In the genomic region with DNA sequence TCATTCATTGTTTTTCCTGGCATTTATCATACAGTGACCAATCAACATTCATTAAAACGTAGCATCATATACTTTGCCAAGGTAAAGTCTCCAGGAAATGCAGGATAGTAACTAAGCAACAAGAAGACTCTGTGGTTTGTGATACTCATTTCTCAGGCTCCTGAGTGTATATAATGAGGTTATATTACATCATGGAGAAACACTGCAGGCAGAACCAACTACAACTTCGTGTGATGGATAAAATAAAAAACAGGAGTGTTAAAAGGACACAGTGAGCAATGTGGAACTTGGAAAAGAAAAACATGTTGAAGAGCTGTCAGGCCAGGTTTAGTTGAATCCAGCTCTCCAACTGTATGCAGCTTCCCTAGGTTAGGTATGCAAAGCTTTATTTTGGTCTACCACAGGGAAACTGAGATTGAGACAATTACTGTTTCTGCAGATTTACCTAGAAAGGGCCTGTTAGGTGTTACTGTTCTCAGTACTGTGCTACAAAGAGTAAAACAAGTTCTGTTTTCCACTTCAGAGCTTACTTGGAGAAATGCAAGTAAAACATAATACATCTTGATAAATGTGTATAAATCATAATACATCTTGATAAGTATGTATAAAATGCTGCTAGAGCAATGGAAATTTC, we compare ENCODE assay signal across 12 cellular contexts. TPM values are rescaled to one million over a fixed set of nuclear protein-coding genes. Genes with fewer than 3 reads are reported as not detected.
DNase-seq lines count a peak whose midpoint lies in the region; ATAC-seq and TF ChIP-seq lines count a peak whose summit lies in the region.
"Had no signal": no experiment of that assay in that cellular context is flagged by ENCODE, and none has a peak within 500 bp of the region (broad histone marks: within the 10 kb centered on the region; RNA-seq: fewer than 3 reads in every experiment).

No MANE protein-coding gene starts in this region.

- H3K9me3 Mint-ChIP-seq in T-helper 2 cell treated with Interferon-gamma antibody and Interleukin-4, amounts not matched to agents 5 μg/mL and 100 μg/mL, for 36 hours = no peaks in the 10 kb centered on the region
- H3K9me3 Mint-ChIP-seq in endothelial cell (ENCODE audit: unreplicated experiment) = no peaks in the 10 kb centered on the region

- peak overlapping the region; percentile 72 for H3K27ac Mint-ChIP-seq in T-helper 2 cell treated with Interferon-gamma antibody and Interleukin-4, amounts not matched to agents 5 μg/mL and 100 μg/mL, for 36 hours
- no peak overlapping the region for H3K27ac Mint-ChIP-seq in endothelial cell (ENCODE audit: unreplicated experiment)

- H3K36me3 Mint-ChIP-seq in T-helper 2 cell treated with Interferon-gamma antibody and Interleukin-4, amounts not matched to agents 5 μg/mL and 100 μg/mL, for 36 hours (ENCODE audit: low read depth) = peaks cover 13% of the 10 kb centered on the region
- peaks cover 7% of the 10 kb centered on the region for H3K36me3 Mint-ChIP-seq in endothelial cell (ENCODE audit: low read depth, unreplicated experiment)

- intact Hi-C loops in posterior vena cava (cut with DNase I) = no loop called here

- ATAC-seq in GM21390 (IDR thresholded peaks at IDR 0.05; ENCODE audit: unreplicated experiment) = peak; percentile 67
- ATAC-seq in foreskin keratinocyte = peak; percentile 67
- no peak for ATAC-seq in HG03039 (IDR thresholded peaks at IDR 0.05; ENCODE audit: unreplicated experiment)
- ATAC-seq: right cardiac atrium had no signal

- TF ChIP-seq CTCF in foreskin keratinocyte (conservative IDR thresholded peaks at IDR 0.05) (no peak), endothelial cell (IDR thresholded peaks at IDR 0.05; ENCODE audit: unreplicated experiment) (no peak)

- in situ Hi-C loops in Caki2 (cut with HindIII; ENCODE audit: low pct_unique_long_range_greater_than_20kb, low sequenced_read_pairs) = no loop called here

- no peaks in the 10 kb centered on the region for H3K27me3 Mint-ChIP-seq in T-helper 2 cell treated with Interferon-gamma antibody and Interleukin-4, amounts not matched to agents 5 μg/mL and 100 μg/mL, for 36 hours (ENCODE audit: low read depth)
- H3K27me3 Mint-ChIP-seq in endothelial cell (ENCODE audit: unreplicated experiment) = peaks cover 1% of the 10 kb centered on the region

- H3K27ac ChIP-seq in foreskin keratinocyte = no peak overlapping the region

- H3K4me1 Mint-ChIP-seq in T-helper 2 cell treated with Interferon-gamma antibody and Interleukin-4, amounts not matched to agents 5 μg/mL and 100 μg/mL, for 36 hours (ENCODE audit: low read depth) = peaks cover 21% of the 10 kb centered on the region
- H3K4me1 Mint-ChIP-seq in endothelial cell (ENCODE audit: unreplicated experiment) = peaks cover 14% of the 10 kb centered on the region

- peak; percentile 49 for DNase-seq in Caki2 (ENCODE audit: low read depth)
- no peak for DNase-seq in T-helper 2 cell treated with Interferon-gamma antibody and Interleukin-4, amounts not matched to agents 5 μg/mL and 100 μg/mL, for 36 hours (ENCODE audit: low spot score)
- DNase-seq in foreskin keratinocyte = peak; percentile 55 to 77
- DNase-seq in NCI-H748 (lab: John Stamatoyannopoulos, UW; ENCODE audit: unreplicated experiment) = no peak
- no peak for DNase-seq in posterior vena cava (ENCODE audit: low spot score)
- DNase-seq in endothelial cell (ENCODE audit: low spot score) = no peak
- DNase-seq: anterior cingulate cortex, foreskin melanocyte, right cardiac atrium, T1000 had no signal

- no peak overlapping the region for H3K4me3 Mint-ChIP-seq in T-helper 2 cell treated with Interferon-gamma antibody and Interleukin-4, amounts not matched to agents 5 μg/mL and 100 μg/mL, for 36 hours
- H3K4me3 Mint-ChIP-seq in endothelial cell (ENCODE audit: unreplicated experiment) = no peak overlapping the region

- H3K27me3 ChIP-seq in foreskin keratinocyte = no peaks in the 10 kb centered on the region

- peaks cover 9% of the 10 kb centered on the region for H3K4me1 ChIP-seq in foreskin keratinocyte

RNA-seq across cellular contexts. Expression of a gene that starts 7.8 kb away (rescaled TPM):
- total RNA-seq in Caki2 (2014; rRNA removed; shearing (Covaris generic); ENCODE audit: low replicate concordance) = 42.1 and 47.8 TPM in 2 replicates
- 34.4 and 37.6 TPM in 2 replicates for total RNA-seq in foreskin keratinocyte
- polyA plus RNA-seq in foreskin keratinocyte = 25.8 and 26.7 TPM in 2 replicates
- 10 to 100 TPM; 65.8 to 66.4 TPM for total RNA-seq in posterior vena cava
- 169 TPM for total RNA-seq in endothelial cell (ENCODE audit: unreplicated experiment)

Comparison
In these comparisons a context has a peak if more than half of its experiments do, and no peak if none do; other contexts are left out.
1. DNase-seq: peak in Caki2 (single experiment) and foreskin keratinocyte (2 of 2); none in T-helper 2 cell treated with Interferon-gamma antibody and Interleukin-4, amounts not matched to agents 5 μg/mL and 100 μg/mL, for 36 hours (single experiment), NCI-H748 (single experiment), posterior vena cava (single experiment) and endothelial cell (single experiment).